ENCODE assay signal across 8 cellular contexts in the genomic region with DNA sequence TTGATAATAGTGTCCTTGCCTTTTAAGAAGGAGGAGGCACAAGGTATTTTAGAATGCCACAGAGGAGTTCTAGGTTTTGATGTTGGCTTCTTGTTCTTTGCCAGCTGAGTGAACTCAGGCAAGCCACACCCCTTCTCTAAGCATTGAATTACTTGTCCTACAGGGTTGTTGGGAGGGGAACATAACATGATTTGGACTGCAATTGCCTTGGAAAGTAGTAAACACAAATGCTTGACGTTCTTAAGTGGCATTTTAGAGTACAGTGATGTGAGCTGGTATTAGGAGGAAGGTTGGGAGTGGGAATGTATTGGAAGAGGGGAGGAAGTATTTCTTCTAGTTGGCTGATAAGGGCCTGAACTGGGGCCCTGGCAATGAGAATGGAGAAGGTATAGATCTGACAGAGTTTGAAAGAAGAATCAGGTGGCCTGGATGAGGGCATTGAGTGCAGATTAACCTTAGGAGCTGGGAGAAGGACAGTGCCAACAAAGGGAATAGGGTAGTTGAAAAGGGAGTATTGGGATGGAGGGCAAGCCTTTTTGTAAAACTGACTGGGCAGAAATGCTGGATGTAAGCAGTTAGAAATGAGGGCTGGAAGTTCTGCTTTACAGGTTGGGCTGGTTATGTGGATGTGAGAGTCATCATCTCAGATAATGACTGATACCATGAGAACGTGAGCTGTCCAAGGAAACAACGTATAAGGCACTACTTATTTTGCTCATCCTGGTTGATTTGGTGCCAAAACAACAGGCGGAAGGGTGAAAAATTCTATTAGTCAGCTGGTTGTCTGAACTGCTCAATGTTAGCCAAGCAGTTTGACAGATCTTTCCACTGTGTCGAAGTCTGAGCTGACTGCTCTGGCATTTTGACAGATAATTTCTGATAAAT. TPM values are rescaled to one million over a fixed set of nuclear protein-coding genes. Genes with fewer than 3 reads are reported as not detected.
DNase-seq lines count a peak whose midpoint lies in the region; ATAC-seq and TF ChIP-seq lines count a peak whose summit lies in the region.

No MANE protein-coding gene starts in this region.

- no peaks in the 10 kb centered on the region for H3K23me2 ChIP-seq in H9 (ENCODE audit: insufficient read length, low read depth, low read length, poor library complexity, severe bottlenecking)

- H3K4me1 ChIP-seq in tibial nerve (peaks cover 4 to 67% (median 48%) of the 10 kb centered on the region in 4 donors), H9 (ENCODE audit: insufficient read depth, low read length) (no peaks in the 10 kb centered on the region; the same call in 1 of the 2 replicates)

- no peak overlapping the region for H3K18ac ChIP-seq in H9 (ENCODE audit: insufficient read length, low read depth, low read length)

- H3K4ac ChIP-seq in H9 (ENCODE audit: low read depth, low read length): no peak overlapping the region

- H4K91ac ChIP-seq in H9 (ENCODE audit: insufficient read length, low read depth, low read length): no peak overlapping the region

- H3K4me3 Mint-ChIP-seq in H9: no peak overlapping the region

- H3K79me1 ChIP-seq in H9 (ENCODE audit: insufficient read depth, low read depth, low read length, poor library complexity, severe bottlenecking): no peaks in the 10 kb centered on the region

- H4K20me1 ChIP-seq in H9 (ENCODE audit: control insufficient read depth, insufficient read depth, insufficient read length): no peaks in the 10 kb centered on the region

- WGBS in tibial nerve, 2 donors: 11 to 14% methylated on average over 5 of the region's 5 CpGs
- no CpG with 5 or more reads among the region's 5 CpGs for WGBS in H9 (ENCODE audit: extremely low coverage, insufficient read length, low lambda C conversion rate)

- H2BK20ac ChIP-seq in H9 (ENCODE audit: low read depth, low read length, poor library complexity, severe bottlenecking): no peak overlapping the region

- no peak overlapping the region for H2BK120ac ChIP-seq in H9 (ENCODE audit: low read depth, low read length, poor library complexity, severe bottlenecking)

- no peak overlapping the region for H3K56ac ChIP-seq in H9 (ENCODE audit: insufficient read length, low read depth, low read length)

- no peaks in the 10 kb centered on the region for H3K79me2 ChIP-seq in H9 (ENCODE audit: insufficient read depth, low read length)

- no peak overlapping the region for H3K4me2 ChIP-seq in H9 (ENCODE audit: insufficient read depth, insufficient read length, low read length)

- H4K8ac ChIP-seq in H9 (replicated peaks; ENCODE audit: insufficient read length, low read depth, low read length): no peak overlapping the region

- H3K4me1 Mint-ChIP-seq in H9: no peaks in the 10 kb centered on the region

- TF ChIP-seq POLR2A in tibial nerve (IDR thresholded peaks at IDR 0.05): no peak

- no peak overlapping the region for H3K14ac ChIP-seq in H9 (ENCODE audit: insufficient read depth, low read length)

- no peak overlapping the region for H2AK5ac ChIP-seq in H9 (ENCODE audit: insufficient read length, low read length)

- TF ChIP-seq CTCF in VCaP (conservative IDR thresholded peaks at IDR 0.05) (no peak), tibial nerve (IDR thresholded peaks at IDR 0.05) (no peak), H9 (conservative IDR thresholded peaks at IDR 0.05) (no peak)

- no peak overlapping the region for H3T11ph ChIP-seq in H9 (ENCODE audit: low read length)

- no peak overlapping the region for H4K5ac ChIP-seq in H9 (ENCODE audit: insufficient read length, low read depth, low read length)

- H3K27ac ChIP-seq in VCaP (peak overlapping the region; percentile 86), tibial nerve (peak overlapping the region; percentile 39 to 86 (median 72)), H9 (ENCODE audit: insufficient read length, low read depth, low read length) (no peak overlapping the region)

- H3K4me3 ChIP-seq in tibial nerve: no peak overlapping the region

- no peak overlapping the region for H2BK12ac ChIP-seq in H9 (ENCODE audit: insufficient read length, low read depth, low read length)

- no peak overlapping the region for H3K27ac Mint-ChIP-seq in H9

- H3K23ac ChIP-seq in H9 (ENCODE audit: insufficient read length, low read depth, low read length): no peak overlapping the region

- ATAC-seq in GM18499 (IDR thresholded peaks at IDR 0.05; ENCODE audit: insufficient read depth, unreplicated experiment) (peak; percentile 33), HG02798 (IDR thresholded peaks at IDR 0.05; ENCODE audit: poor library complexity, unreplicated experiment) (peak; percentile 30)

- H3K27me3 Mint-ChIP-seq in H9 (ENCODE audit: low read depth): no peaks in the 10 kb centered on the region

- H3K9me3 ChIP-seq in tibial nerve: no peaks in the 10 kb centered on the region
- H3K9me3 ChIP-seq in H9 (ENCODE audit: control insufficient read depth, low read depth, low read length): no peaks in the 10 kb centered on the region

- H3K27me3 ChIP-seq in tibial nerve (no peaks in the 10 kb centered on the region), H9 (ENCODE audit: insufficient read depth, low read length) (no peaks in the 10 kb centered on the region)

- H3K36me3 ChIP-seq in tibial nerve: no peaks in the 10 kb centered on the region

- no peak overlapping the region for H3K9ac ChIP-seq in H9 (ENCODE audit: extremely low read depth, insufficient read length, low read length)

- no peak overlapping the region for H2BK5ac ChIP-seq in H9 (ENCODE audit: insufficient read length, low read length)

- H3K36me3 Mint-ChIP-seq in H9 (ENCODE audit: insufficient read depth in 1 of 3, low read depth in 3 of 3): peaks cover 0 to 4% (median 0%) of the 10 kb centered on the region in 3 experiments; a peak in 1 of 7 replicates

- DNase-seq in iPS-NIHi11 (ENCODE audit: low spot score) (peak; percentile 23), tibial nerve (ENCODE audit: low spot score in 2 of 2) (no peak), NCI-H187 (lab: John Stamatoyannopoulos, UW) (no peak), H9 (no peak), NCI-H524 (lab: John Stamatoyannopoulos, UW) (no peak)

- no peak overlapping the region for H2BK15ac ChIP-seq in H9 (ENCODE audit: low read depth, low read length)

- no peak overlapping the region for H2AFZ ChIP-seq in H9 (ENCODE audit: low read length)

- H3K9me3 Mint-ChIP-seq in H9: no peaks in the 10 kb centered on the region

- TF ChIP-seq EP300 in tibial nerve (IDR thresholded peaks at IDR 0.05): no peak

RNA-seq across cellular contexts. Expression of a gene that starts 16.7 kb away (rescaled TPM):
- total RNA-seq in tibial nerve (10 to 100 TPM; 34.5 to 87.2 (median 60.1) TPM), H9 (2021) (5.7 and 6.3 TPM in 2 replicates)

RNA-seq across cellular contexts. Expression of a gene that starts 44.9 kb away (rescaled TPM):
- total RNA-seq in tibial nerve: not detected
- not detected in 2 replicates for total RNA-seq in H9 (2021)
